Comparison of ENCODE assay signal across 8 cellular contexts in the genomic region with DNA sequence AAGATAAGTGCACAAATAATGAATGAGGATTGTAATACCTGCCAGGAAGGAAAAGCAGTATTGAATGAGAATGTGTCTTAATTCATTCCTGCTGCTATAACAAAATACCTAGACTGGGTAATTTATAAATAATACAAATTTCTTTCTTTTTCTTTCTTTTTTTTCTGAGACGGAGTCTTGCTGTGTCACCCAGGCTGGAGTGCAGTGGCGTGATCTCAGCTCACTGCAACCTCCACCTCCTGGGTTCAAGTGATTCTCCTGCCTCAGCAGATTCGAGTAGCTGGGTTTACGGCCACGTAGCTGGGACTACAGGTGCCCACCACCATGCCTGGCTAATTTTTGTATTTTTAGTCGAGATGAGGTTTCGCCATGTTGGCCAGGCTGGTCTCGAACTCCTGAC. TPM values are rescaled to one million over a fixed set of nuclear protein-coding genes. Genes with fewer than 3 reads are reported as not detected.
A peak's percentile ranks its signal among the peaks of the same experiment; 100 is the strongest.
DNase-seq lines count a peak whose midpoint lies in the region; ATAC-seq, FAIRE-seq and TF ChIP-seq lines count a peak whose summit lies in the region.
"Not testable (repeated sequence)": the region's sequence is repeated elsewhere in the genome, so short reads cannot be mapped to it uniquely, and the experiment has no call there.

No MANE protein-coding gene starts in this region.

- peak overlapping the region; percentile 58 for H3K27ac Mint-ChIP-seq in T-helper 2 cell treated with Interferon-gamma antibody and Interleukin-4, amounts not matched to agents 5 μg/mL and 100 μg/mL, for 36 hours

- not testable (repeated sequence) for H3K4me3 ChIP-seq in ACC112 (ENCODE audit: low read depth, low read length); K562; endothelial cell of umbilical vein (replicated peaks in 1 of 3; ENCODE audit: insufficient read depth in 1 of 3, low read depth in 1 of 3, low read length in 3 of 3); right atrium auricular region; spleen
- H3K4me3 ChIP-seq in neutrophil (ENCODE audit: low read depth in 1 of 2, low read length in 1 of 2) = peak overlapping the region in 1 of 2 experiments; percentile 82

- 76% methylated on average over 8 of the region's 8 CpGs for WGBS in K562 (ENCODE audit: insufficient coverage, low coverage, missing lambda C conversion rate)
- 84 to 91% (median 88%) methylated on average over 8 of the region's 8 CpGs for WGBS in spleen, 5 donors

- not testable (repeated sequence) for H3K9me3 Mint-ChIP-seq in T-helper 2 cell treated with Interferon-gamma antibody and Interleukin-4, amounts not matched to agents 5 μg/mL and 100 μg/mL, for 36 hours

- intact Hi-C loops in K562 (cut with micrococcal nuclease); endothelial cell of umbilical vein (cut with micrococcal nuclease): not testable (repeated sequence)
- intact Hi-C loops in spleen (cut with DNase I; ENCODE audit: low total_unique reads) = loop anchor here (10.0 kb wide), 1 partner anchor 52 kb away; no protein-coding TSS in a partner anchor

- H3K27me3 Mint-ChIP-seq in T-helper 2 cell treated with Interferon-gamma antibody and Interleukin-4, amounts not matched to agents 5 μg/mL and 100 μg/mL, for 36 hours (ENCODE audit: low read depth) = not testable (repeated sequence)

- not testable (repeated sequence) for TF ChIP-seq RAD21 in K562 (CRISPR knock-in tag; conservative IDR thresholded peaks at IDR 0.05 in 1 of 2, IDR thresholded peaks at IDR 0.05 in 1 of 2)

- not testable (repeated sequence) for H3K27me3 ChIP-seq in ACC112 (ENCODE audit: insufficient read depth, low read length); K562 (ENCODE audit: control insufficient read depth in 2 of 2, insufficient read depth in 2 of 2, low read length in 2 of 2); endothelial cell of umbilical vein (ENCODE audit: control insufficient read depth in 2 of 2, insufficient read depth in 2 of 2, low read length in 2 of 2); right atrium auricular region; neutrophil; spleen (replicated peaks in 1 of 7)

- CTCF ChIA-PET in K562 (lab: Yijun Ruan, JAX; ENCODE audit: low intra/inter-chr PET ratio); endothelial cell of umbilical vein (lab: Charles Lee): not testable (repeated sequence)

- H3K79me2 ChIP-seq in ACC112 (ENCODE audit: control insufficient read depth, insufficient read depth, low read length, unreplicated experiment) (peaks cover 17% of the 10 kb centered on the region), K562 (ENCODE audit: control insufficient read depth, insufficient read depth, low read length) (peaks cover 17% of the 10 kb centered on the region), endothelial cell of umbilical vein (ENCODE audit: control insufficient read depth, insufficient read depth, low read length) (peaks cover 17% of the 10 kb centered on the region)

- not testable (repeated sequence) for TF ChIP-seq EP300 in K562 (IDR thresholded peaks at IDR 0.05; ENCODE audit: low read length)

- FAIRE-seq in GM12891 (lab: Jason Lieb, UNC) (peak; percentile 56), endothelial cell of umbilical vein (lab: Jason Lieb, UNC) (peak; percentile 68)
- FAIRE-seq in K562 (lab: Jason Lieb, UNC) = not testable (repeated sequence)

- H3K9me1 ChIP-seq in K562 (ENCODE audit: control insufficient read depth, insufficient read depth, low read length); endothelial cell of umbilical vein (replicated peaks; ENCODE audit: control insufficient read depth, extremely low read depth, insufficient read depth, low read length): not testable (repeated sequence)

- not testable (repeated sequence) for H4K20me1 ChIP-seq in K562 (replicated peaks; ENCODE audit: control insufficient read depth, insufficient read depth, low read length); endothelial cell of umbilical vein (replicated peaks; ENCODE audit: control insufficient read depth, extremely low read depth, insufficient read depth, low read length)

- not testable (repeated sequence) for H3K4me3 Mint-ChIP-seq in T-helper 2 cell treated with Interferon-gamma antibody and Interleukin-4, amounts not matched to agents 5 μg/mL and 100 μg/mL, for 36 hours

- H3K4me1 Mint-ChIP-seq in T-helper 2 cell treated with Interferon-gamma antibody and Interleukin-4, amounts not matched to agents 5 μg/mL and 100 μg/mL, for 36 hours (ENCODE audit: low read depth) = peaks cover 47% of the 10 kb centered on the region

- not testable (repeated sequence) for BruUV-seq in K562 (replicated peaks; lab: Mats Ljungman, UMichigan); endothelial cell of umbilical vein (replicated peaks; lab: Mats Ljungman, UMichigan)

- peaks cover 16% of the 10 kb centered on the region for H3K36me3 Mint-ChIP-seq in T-helper 2 cell treated with Interferon-gamma antibody and Interleukin-4, amounts not matched to agents 5 μg/mL and 100 μg/mL, for 36 hours (ENCODE audit: low read depth)

- H3K4me2 ChIP-seq in K562 (ENCODE audit: insufficient read depth, low read length); endothelial cell of umbilical vein (ENCODE audit: insufficient read depth, low read length): not testable (repeated sequence)

- not testable (repeated sequence) for H3K9me3 ChIP-seq in K562 (replicated peaks; ENCODE audit: control insufficient read depth, insufficient read depth, low read depth, low read length); endothelial cell of umbilical vein (replicated peaks; ENCODE audit: control insufficient read depth, insufficient read depth, low read length); right atrium auricular region; neutrophil; spleen

- in situ Hi-C loops in K562 (cut with MboI) = not testable (repeated sequence)

- not testable (repeated sequence) for DNase-seq in GM12891 (ENCODE audit: insufficient read length, low spot score); T-helper 2 cell treated with Interferon-gamma antibody and Interleukin-4, amounts not matched to agents 5 μg/mL and 100 μg/mL, for 36 hours (ENCODE audit: low spot score); K562 (ENCODE audit: extremely low read depth in 1 of 4, low spot score in 3 of 4); endothelial cell of umbilical vein (ENCODE audit: low read depth, low spot score); right atrium auricular region (ENCODE audit: low spot score); spleen

- peak overlapping the region in 1 of 2 experiments; percentile 38; a peak in 1 of 4 replicates for H3K9ac ChIP-seq in K562 (ENCODE audit: insufficient read depth in 1 of 2, low read depth in 2 of 2, low read length in 2 of 2)
- H3K9ac ChIP-seq in endothelial cell of umbilical vein (replicated peaks; ENCODE audit: extremely low read depth, insufficient read depth, low read length) = not testable (repeated sequence)

- peaks cover 28% of the 10 kb centered on the region for H3K4me1 ChIP-seq in ACC112 (ENCODE audit: control insufficient read depth, insufficient read depth, low read length, unreplicated experiment)
- H3K4me1 ChIP-seq in K562 (replicated peaks in 1 of 2; ENCODE audit: control insufficient read depth in 2 of 2, insufficient read depth in 2 of 2, low read length in 2 of 2) = peaks cover 34 to 49% of the 10 kb centered on the region in 2 experiments
- peaks cover 28% of the 10 kb centered on the region for H3K4me1 ChIP-seq in endothelial cell of umbilical vein (ENCODE audit: control insufficient read depth, extremely low read depth, insufficient read depth, low read length)
- peaks cover 0 to 66% of the 10 kb centered on the region in 2 donors for H3K4me1 ChIP-seq in right atrium auricular region
- peaks cover 69 to 70% of the 10 kb centered on the region in 2 experiments for H3K4me1 ChIP-seq in neutrophil (ENCODE audit: control insufficient read depth in 1 of 2, insufficient read depth in 1 of 2, low read depth in 1 of 2, low read length in 1 of 2)
- peaks cover 19 to 88% (median 74%) of the 10 kb centered on the region in 6 donors for H3K4me1 ChIP-seq in spleen

- dilution Hi-C loops in endothelial cell of umbilical vein (cut with MboI; ENCODE audit: extremely low pct_ligation_motif_present, low sequenced_read_pairs) = not testable (repeated sequence)

- H3K27ac ChIP-seq in ACC112 (ENCODE audit: low read depth, low read length) = 0 out of 2 replicates have a peak overlapping the region, but pooled peaks have one; percentile 50
- peak overlapping the region; percentile 75; the same call in 1 of the 3 replicates for H3K27ac ChIP-seq in K562 (ENCODE audit: extremely low read depth, low read depth, low read length)
- H3K27ac ChIP-seq in endothelial cell of umbilical vein (ENCODE audit: insufficient read depth, low read depth, low read length) = not testable (repeated sequence)
- peak overlapping the region; percentile 81 to 100 for H3K27ac ChIP-seq in right atrium auricular region
- peak overlapping the region; percentile 100 for H3K27ac ChIP-seq in neutrophil
- H3K27ac ChIP-seq in spleen = peak overlapping the region in 6 of 8 donors; percentile 6 to 100 (median 68)

- not testable (repeated sequence) for H3K36me3 ChIP-seq in ACC112 (ENCODE audit: insufficient read depth, low read length); K562 (ENCODE audit: control insufficient read depth, insufficient read depth, low read length); endothelial cell of umbilical vein (ENCODE audit: control insufficient read depth in 2 of 2, extremely low read depth in 1 of 2, insufficient read depth in 2 of 2, low read length in 2 of 2); right atrium auricular region; neutrophil; spleen

- not testable (repeated sequence) for H2AFZ ChIP-seq in ACC112 (ENCODE audit: low read length, unreplicated experiment); K562 (ENCODE audit: low read depth, low read length); endothelial cell of umbilical vein (ENCODE audit: low read depth, low read length)

- TF ChIP-seq POLR2A in GM12891 (IDR thresholded peaks at IDR 0.05; ENCODE audit: low read depth, low read length); K562 (conservative IDR thresholded peaks at IDR 0.05); endothelial cell of umbilical vein (IDR thresholded peaks at IDR 0.05; ENCODE audit: low read depth, low read length); spleen (IDR thresholded peaks at IDR 0.05): not testable (repeated sequence)

- POLR2A ChIA-PET in K562 (lab: Yijun Ruan, JAX) = interaction anchor here (0.5 to 5.8 kb wide), 5 partner anchors 21 to 812 kb away, joined by 3 to 56 read pairs (median 4); no protein-coding TSS in a partner anchor
- POLR2A ChIA-PET in endothelial cell of umbilical vein (lab: Charles Lee) = not testable (repeated sequence)

- ATAC-seq in K562 = not testable (repeated sequence)

- TF ChIP-seq CTCF in K562 (IDR thresholded peaks at IDR 0.05 in 2 of 3, conservative IDR thresholded peaks at IDR 0.05 in 1 of 3; ENCODE audit: insufficient read depth in 2 of 3, low read depth in 1 of 3, low read length in 3 of 3); endothelial cell of umbilical vein (IDR thresholded peaks at IDR 0.05; ENCODE audit: extremely low read depth in 1 of 2, insufficient read depth in 1 of 2, low read depth in 1 of 2, low read length in 2 of 2); right atrium auricular region (IDR thresholded peaks at IDR 0.05); neutrophil (IDR thresholded peaks at IDR 0.05); spleen (IDR thresholded peaks at IDR 0.05 in 8 of 11, conservative IDR thresholded peaks at IDR 0.05 in 3 of 11): not testable (repeated sequence)

RNA-seq across cellular contexts. Expression of gene CAP1, which starts 3.3 kb away (rescaled TPM):
- polyA plus RNA-seq in GM12891 (2012; ENCODE audit: low read depth, missing spikeins) = 324 TPM
- total RNA-seq in K562 (2011; cell fraction: chromatin; rRNA removed; ENCODE audit: low replicate concordance) = 173 and 189 TPM in 2 replicates
- total RNA-seq in K562 (2011; cell fraction: nucleolus; rRNA removed) = 98.9 and 116 TPM in 2 replicates
- total RNA-seq in K562 (2011; cell fraction: nucleoplasm; rRNA removed) = 132 and 136 TPM in 2 replicates
- 230 and 251 TPM in 2 replicates for total RNA-seq in K562 (2014; rRNA removed)
- 271 and 311 TPM in 2 replicates for total RNA-seq in K562 (2014; rRNA removed; fragmentation: Illumina TruSeq; extraction: Trizol)
- 270 and 271 TPM in 2 replicates for total RNA-seq in K562 (2015; rRNA removed; fragmentation: Illumina TruSeq; extraction: Trizol)
- total RNA-seq in K562 (2021) = 322 and 339 TPM in 2 replicates
- polyA plus RNA-seq in K562 (2011; rRNA removed) = 485 and 488 TPM in 2 replicates
- polyA plus RNA-seq in K562 (2011; cell fraction: cytosol; rRNA removed) = 203 and 329 TPM in 2 replicates
- 186 and 410 TPM in 2 replicates for polyA plus RNA-seq in K562 (2011; cell fraction: nucleus; rRNA removed)
- 338 and 462 TPM in 2 replicates for polyA plus RNA-seq in K562 (2012)
- 310 and 337 TPM in 2 replicates for polyA plus RNA-seq in K562 (2014; fragmentation: Illumina TruSeq; extraction: Trizol)
- 100 to 1,000 TPM; 281 to 658 TPM for polyA plus RNA-seq in K562 (2014; fragmentation: Nextera tagmentation; extraction: Ambion mirVana)
- polyA plus RNA-seq in K562 (2014; rRNA removed) = 269 and 277 TPM in 2 replicates
- polyA minus RNA-seq in K562 (2011; rRNA and poly(A)+ RNA removed) = 462 and 519 TPM in 2 replicates
- polyA minus RNA-seq in K562 (2011; cell fraction: cytosol; rRNA and poly(A)+ RNA removed) = 151 and 156 TPM in 2 replicates
- polyA minus RNA-seq in K562 (2011; cell fraction: nucleus; rRNA and poly(A)+ RNA removed) = 47.5 and 121 TPM in 2 replicates
- 415 and 427 TPM in 2 replicates for total RNA-seq in endothelial cell of umbilical vein
- 187 and 191 TPM in 2 replicates for polyA plus RNA-seq in endothelial cell of umbilical vein
- 229 and 245 TPM in 2 replicates for polyA plus RNA-seq in endothelial cell of umbilical vein (2011; cell fraction: cytosol; rRNA removed)
- 169 and 215 TPM in 2 replicates for polyA plus RNA-seq in endothelial cell of umbilical vein (2011; cell fraction: nucleus; rRNA removed)
- 240 and 383 TPM in 2 replicates for polyA plus RNA-seq in endothelial cell of umbilical vein (2012)
- polyA minus RNA-seq in endothelial cell of umbilical vein = 260 and 283 TPM in 2 replicates
- 65.5 TPM for polyA minus RNA-seq in endothelial cell of umbilical vein (2011; cell fraction: cytosol; rRNA and poly(A)+ RNA removed)
- 82.5 and 108 TPM in 2 replicates for polyA minus RNA-seq in endothelial cell of umbilical vein (2011; cell fraction: nucleus; rRNA and poly(A)+ RNA removed)
- total RNA-seq in right atrium auricular region = 100 to 1,000 TPM in 1 of 2 donors, 10 to 100 TPM in 1; 58.9 to 111 TPM
- total RNA-seq in spleen = 100 to 1,000 TPM; 241 to 608 (median 402) TPM
- 100 to 1,000 TPM; 124 to 200 (median 182) TPM for polyA plus RNA-seq in spleen

RNA-seq across cellular contexts. Expression of gene PPT1, which starts 59.8 kb away (rescaled TPM):
- 40.7 TPM for polyA plus RNA-seq in GM12891 (2012; ENCODE audit: low read depth, missing spikeins)
- total RNA-seq in K562 (2011; cell fraction: chromatin; rRNA removed; ENCODE audit: low replicate concordance) = 49.5 and 58.1 TPM in 2 replicates
- 88.6 and 90.7 TPM in 2 replicates for total RNA-seq in K562 (2011; cell fraction: nucleolus; rRNA removed)
- total RNA-seq in K562 (2011; cell fraction: nucleoplasm; rRNA removed) = 115 and 166 TPM in 2 replicates
- total RNA-seq in K562 (2014; rRNA removed) = 72.2 and 83.6 TPM in 2 replicates
- 131 and 149 TPM in 2 replicates for total RNA-seq in K562 (2014; rRNA removed; fragmentation: Illumina TruSeq; extraction: Trizol)
- 143 and 151 TPM in 2 replicates for total RNA-seq in K562 (2015; rRNA removed; fragmentation: Illumina TruSeq; extraction: Trizol)
- total RNA-seq in K562 (2021) = 106 and 108 TPM in 2 replicates
- 115 and 145 TPM in 2 replicates for polyA plus RNA-seq in K562 (2011; rRNA removed)
- polyA plus RNA-seq in K562 (2011; cell fraction: cytosol; rRNA removed) = 69.3 and 74.9 TPM in 2 replicates
- 35.7 and 37.4 TPM in 2 replicates for polyA plus RNA-seq in K562 (2011; cell fraction: nucleus; rRNA removed)
- polyA plus RNA-seq in K562 (2012) = 106 and 119 TPM in 2 replicates
- 215 and 230 TPM in 2 replicates for polyA plus RNA-seq in K562 (2014; fragmentation: Illumina TruSeq; extraction: Trizol)
- polyA plus RNA-seq in K562 (2014; fragmentation: Nextera tagmentation; extraction: Ambion mirVana) = 100 to 1,000 TPM; 197 to 285 TPM
- polyA plus RNA-seq in K562 (2014; rRNA removed) = 78.7 and 90.5 TPM in 2 replicates
- polyA minus RNA-seq in K562 (2011; rRNA and poly(A)+ RNA removed) = 101 and 103 TPM in 2 replicates
- polyA minus RNA-seq in K562 (2011; cell fraction: cytosol; rRNA and poly(A)+ RNA removed) = 40.2 and 70.7 TPM in 2 replicates
- polyA minus RNA-seq in K562 (2011; cell fraction: nucleus; rRNA and poly(A)+ RNA removed) = 5.7 and 10.7 TPM in 2 replicates
- 121 and 131 TPM in 2 replicates for total RNA-seq in endothelial cell of umbilical vein
- 53.3 and 58.0 TPM in 2 replicates for polyA plus RNA-seq in endothelial cell of umbilical vein
- 62.8 and 70.7 TPM in 2 replicates for polyA plus RNA-seq in endothelial cell of umbilical vein (2011; cell fraction: cytosol; rRNA removed)
- 30.8 and 36.8 TPM in 2 replicates for polyA plus RNA-seq in endothelial cell of umbilical vein (2011; cell fraction: nucleus; rRNA removed)
- polyA plus RNA-seq in endothelial cell of umbilical vein (2012) = 87.7 and 126 TPM in 2 replicates
- 81.5 and 136 TPM in 2 replicates for polyA minus RNA-seq in endothelial cell of umbilical vein
- polyA minus RNA-seq in endothelial cell of umbilical vein (2011; cell fraction: cytosol; rRNA and poly(A)+ RNA removed) = 60.6 TPM
- polyA minus RNA-seq in endothelial cell of umbilical vein (2011; cell fraction: nucleus; rRNA and poly(A)+ RNA removed) = 25.8 TPM in 2 replicates
- total RNA-seq in right atrium auricular region = 10 to 100 TPM; 30.0 to 34.6 TPM
- total RNA-seq in spleen = 100 to 1,000 TPM; 180 to 282 (median 214) TPM
- polyA plus RNA-seq in spleen = 10 to 100 TPM; 57.1 to 88.0 (median 86.8) TPM
